Comparison of ENCODE assay signal across 22 cellular contexts in the genomic region with DNA sequence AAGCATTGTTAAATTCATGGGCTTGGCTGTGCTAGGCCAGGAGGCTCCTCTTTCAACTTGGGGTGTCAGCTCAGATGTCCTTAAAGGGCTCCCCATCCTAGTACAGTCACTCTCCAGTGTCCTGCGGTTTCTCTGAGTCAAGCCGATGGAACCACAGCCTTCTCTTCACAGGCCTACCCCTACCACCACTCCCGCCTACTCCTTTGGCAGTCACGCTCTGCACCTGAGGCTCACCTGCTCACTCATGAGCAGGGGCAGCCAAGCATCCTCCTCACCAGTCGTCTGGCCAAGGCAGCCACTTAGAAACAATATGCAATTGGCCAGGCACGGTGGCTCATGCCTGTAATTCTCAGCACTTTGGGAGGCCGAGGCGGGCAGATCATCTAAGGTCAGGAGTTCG. TPM values are rescaled to one million over a fixed set of nuclear protein-coding genes. Genes with fewer than 3 reads are reported as not detected.
"Had no signal": no experiment of that assay in that cellular context is flagged by ENCODE, and none has a peak within 500 bp of the region (broad histone marks: within the 10 kb centered on the region; RNA-seq: fewer than 3 reads in every experiment).

No MANE protein-coding gene starts in this region.

- DNase-seq: activated B cell treated with CpG ODN at 0.5 μM for 24 hours; activated CD4-positive, alpha-beta T cell treated with anti-CD3 and anti-CD28 coated beads for 48 hours; activated CD8-positive, alpha-beta T cell treated with anti-CD3 and anti-CD28 coated beads for 36 hours; activated naive CD4-positive, alpha-beta T cell; activated naive CD8-positive, alpha-beta T cell treated with anti-CD3 and anti-CD28 coated beads for 36 hours; activated T-cell treated with anti-CD3 and anti-CD28 coated beads, Interleukin-2, amount 50 U/mL, for 1 hour; amniotic stem cell; body of pancreas; caudate nucleus; effector memory CD8-positive, alpha-beta T cell; left ventricle myocardium superior; mesenchymal stem cell; naive thymus-derived CD4-positive, alpha-beta T cell; nucleus accumbens; retina; stimulated activated CD4-positive, alpha-beta T cell treated with anti-CD3 and anti-CD28 coated beads, Interleukin-2, amount 100 ng/mL, for 24 hours; stimulated activated naive CD4-positive, alpha-beta T cell treated with Interleukin-2 at 50 U/mL for 16 hours; tibial artery had no signal

- H3K27ac ChIP-seq: body of pancreas, tibial artery had no signal

- H3K4me3 ChIP-seq: body of pancreas, tibial artery had no signal

- ATAC-seq: activated CD8-positive, alpha-beta T cell treated with anti-CD3 and anti-CD28 coated beads for 36 hours; activated T-helper 17 cell treated with anti-CD3 and anti-CD28 coated beads, Interleukin-2, amount 50 U/mL, for 72 hours; body of pancreas; effector memory CD8-positive, alpha-beta T cell; left ventricle myocardium superior; naive thymus-derived CD4-positive, alpha-beta T cell had no signal

- FAIRE-seq: TTC549, urothelium cell line had no signal

- H3K36me3 ChIP-seq: tibial artery had no signal

- H3K9me3 ChIP-seq: body of pancreas, tibial artery had no signal

- H3K27me3 ChIP-seq: body of pancreas, tibial artery had no signal

RNA-seq across cellular contexts. Expression of a gene that starts 29.7 kb away (rescaled TPM):
- total RNA-seq: activated B cell treated with CpG ODN at 0.5 μM for 24 hours; activated naive CD8-positive, alpha-beta T cell treated with anti-CD3 and anti-CD28 coated beads for 36 hours; left ventricle myocardium superior had no signal
- polyA plus RNA-seq: naive thymus-derived CD4-positive, alpha-beta T cell had no signal

RNA-seq across cellular contexts. Expression of a gene that starts 34.6 kb away (rescaled TPM):
- total RNA-seq: fibroblast of villous mesenchyme had no signal
